ENCODE assay signal across 8 cellular contexts in genomic region chr9:36470891-36471290, GRCh38.
A peak's percentile ranks its signal among the peaks of the same experiment; 100 is the strongest.
DNase-seq lines count a peak whose midpoint lies in the region; ATAC-seq, FAIRE-seq and TF ChIP-seq lines count a peak whose summit lies in the region.

No MANE protein-coding gene starts in this region.

- H3K4me3 Mint-ChIP-seq in astrocyte (ENCODE audit: unreplicated experiment), result peak overlapping the region; percentile 18

- no peaks in the 10 kb centered on the region for H3K9me2 ChIP-seq in SU-DHL-6 (replicated peaks; ENCODE audit: insufficient read depth, low read length)

- H3K9ac ChIP-seq in SU-DHL-6 (ENCODE audit: low read length), result peak overlapping the region; percentile 33
- peak overlapping the region; percentile 57 for H3K9ac ChIP-seq in astrocyte (ENCODE audit: low read length)
- peak overlapping the region in 1 of 2 donors; percentile 54 for H3K9ac ChIP-seq in kidney (ENCODE audit: low read length in 2 of 2)

- intact Hi-C loops in kidney (cut with DNase I), result no loop called here

- H3K27me3 ChIP-seq in SU-DHL-6 (ENCODE audit: low read length) (no peaks in the 10 kb centered on the region), astrocyte (ENCODE audit: insufficient read depth, low read length) (no peaks in the 10 kb centered on the region)

- TF ChIP-seq CTCF in SU-DHL-6 (IDR thresholded peaks at IDR 0.05; ENCODE audit: insufficient read depth, low read length, poor library complexity, severe bottlenecking), result no peak
- no peak for TF ChIP-seq CTCF in astrocyte (IDR thresholded peaks at IDR 0.05; ENCODE audit: insufficient read depth, low read depth, low read length)
- TF ChIP-seq CTCF in kidney (IDR thresholded peaks at IDR 0.05; ENCODE audit: borderline replicate concordance, extremely low read depth, insufficient read depth), result no peak

- H2AFZ ChIP-seq in SU-DHL-6 (ENCODE audit: low read depth, low read length, severe bottlenecking), result no peak overlapping the region
- peak overlapping the region; percentile 15 for H2AFZ ChIP-seq in astrocyte (ENCODE audit: low read depth, low read length)

- H3K27ac ChIP-seq in SU-DHL-6 (ENCODE audit: low read depth, low read length), result peak overlapping the region; percentile 10; the same call in 1 of the 2 replicates
- H3K27ac ChIP-seq in astrocyte (ENCODE audit: low read depth, low read length), result peak overlapping the region; percentile 12
- H3K27ac ChIP-seq in kidney (ENCODE audit: low read depth in 2 of 2, low read length in 2 of 2), result peak overlapping the region; percentile 38 to 56

- no peaks in the 10 kb centered on the region for H3K36me3 Mint-ChIP-seq in astrocyte (ENCODE audit: low read depth, unreplicated experiment)

- peaks cover 15% of the 10 kb centered on the region for H3K4me1 Mint-ChIP-seq in astrocyte (ENCODE audit: low read depth, unreplicated experiment)

- H3K4me3 ChIP-seq in SU-DHL-6 (ENCODE audit: insufficient read depth, low read length, poor library complexity, severe bottlenecking), result peak overlapping the region; percentile 16
- H3K4me3 ChIP-seq in astrocyte (ENCODE audit: insufficient read depth, low read depth, low read length), result peak overlapping the region; percentile 22
- H3K4me3 ChIP-seq in kidney (ENCODE audit: low read length in 2 of 2), result peak overlapping the region; percentile 50 to 51

- H3K79me2 ChIP-seq in SU-DHL-6 (ENCODE audit: insufficient read depth, low read length) (peaks cover 57% of the 10 kb centered on the region), astrocyte (ENCODE audit: insufficient read depth, low read length) (peaks cover 28% of the 10 kb centered on the region)

- H4K20me1 ChIP-seq in SU-DHL-6 (ENCODE audit: low read depth, low read length) (no peaks in the 10 kb centered on the region), astrocyte (ENCODE audit: insufficient read depth, low read length) (peaks cover 22% of the 10 kb centered on the region)

- H3K9me3 ChIP-seq in SU-DHL-6 (ENCODE audit: insufficient read depth, low read length) (no peaks in the 10 kb centered on the region), astrocyte (ENCODE audit: insufficient read depth, low read depth, low read length) (no peaks in the 10 kb centered on the region), kidney (ENCODE audit: control insufficient read depth in 1 of 2, low read length in 2 of 2) (no peaks in the 10 kb centered on the region)

- H3K27ac Mint-ChIP-seq in astrocyte (ENCODE audit: unreplicated experiment), result peak overlapping the region; percentile 10

- H3K36me3 ChIP-seq in SU-DHL-6 (ENCODE audit: low read length) (no peaks in the 10 kb centered on the region), astrocyte (ENCODE audit: insufficient read depth, low read length) (no peaks in the 10 kb centered on the region), kidney (ENCODE audit: control insufficient read depth in 1 of 2, insufficient read depth in 2 of 2, low read length in 2 of 2) (no peaks in the 10 kb centered on the region)

- H3K4me1 ChIP-seq in astrocyte (ENCODE audit: insufficient read depth, low read length) (no peaks in the 10 kb centered on the region), kidney (ENCODE audit: control insufficient read depth in 1 of 2, insufficient read depth in 1 of 2, low read depth in 1 of 2, low read length in 2 of 2) (peaks cover 4 to 8% of the 10 kb centered on the region in 2 donors)

- peak overlapping the region; percentile 53 for H3K4me2 ChIP-seq in SU-DHL-6 (ENCODE audit: low read depth, low read length, poor library complexity, severe bottlenecking)
- peak overlapping the region; percentile 80 for H3K4me2 ChIP-seq in astrocyte (ENCODE audit: low read length)

- FAIRE-seq in astrocyte (lab: Jason Lieb, UNC) (no peak), kidney (lab: Jason Lieb, UNC) (peak; percentile 15)

- peak; percentile 41 for DNase-seq in astrocyte (ENCODE audit: low read depth)
- DNase-seq in kidney, result peak; percentile 81
- peak; percentile 24 to 40 for DNase-seq in stimulated activated CD4-positive, alpha-beta T cell treated with anti-CD3 and anti-CD28 coated beads, Interleukin-4, amount 100 ng/mL, for 48 hours (ENCODE audit: low read depth in 2 of 2)
- no peak for DNase-seq in retina
- DNase-seq in NCI-H2227 (lab: John Stamatoyannopoulos, UW; ENCODE audit: unreplicated experiment), result no peak

- H3K27me3 Mint-ChIP-seq in astrocyte (ENCODE audit: low read depth, unreplicated experiment), result no peaks in the 10 kb centered on the region

- ATAC-seq in GM18858 (IDR thresholded peaks at IDR 0.05; ENCODE audit: unreplicated experiment), result peak; percentile 90
- ATAC-seq in HG03039 (IDR thresholded peaks at IDR 0.05; ENCODE audit: unreplicated experiment), result peak; percentile 78

- peaks cover 12% of the 10 kb centered on the region for H3F3A ChIP-seq in SU-DHL-6 (ENCODE audit: insufficient read depth)

- H3K9me3 Mint-ChIP-seq in astrocyte (ENCODE audit: unreplicated experiment), result no peaks in the 10 kb centered on the region

Comparison
In these comparisons a context has a peak if more than half of its experiments do, and no peak if none do; other contexts are left out.
1. DNase-seq: peak in astrocyte (single experiment), kidney (single experiment) and stimulated activated CD4-positive, alpha-beta T cell treated with anti-CD3 and anti-CD28 coated beads, Interleukin-4, amount 100 ng/mL, for 48 hours (2 of 2); none in retina (single experiment) and NCI-H2227 (single experiment).
2. Peak in every context shown above with its lines, with median percentiles within 50 percentile points of each other: H3K27ac ChIP-seq and H3K4me3 ChIP-seq.